Comparison of ENCODE assay signal across 11 cellular contexts in the genomic region with DNA sequence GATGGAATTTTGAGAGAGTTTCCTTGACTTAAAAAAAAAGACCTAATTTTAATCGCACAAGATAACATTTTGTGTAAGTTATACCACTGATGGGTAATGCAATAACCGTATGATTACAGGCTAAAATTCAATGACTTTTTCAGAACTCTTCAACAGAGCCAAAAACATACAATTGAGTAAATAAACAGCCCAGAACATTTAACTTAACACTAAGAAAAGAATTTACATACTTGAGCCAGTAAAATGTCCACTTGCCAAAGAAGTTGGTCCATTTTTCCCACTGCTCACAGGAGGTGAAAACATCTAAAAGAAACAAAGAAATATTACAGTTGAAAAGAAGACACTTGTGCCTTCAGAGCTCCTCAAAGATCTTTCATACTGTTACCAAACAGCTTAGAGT. TPM values are rescaled to one million over a fixed set of nuclear protein-coding genes. Genes with fewer than 3 reads are reported as not detected.
DNase-seq lines count a peak whose midpoint lies in the region; ATAC-seq, FAIRE-seq and TF ChIP-seq lines count a peak whose summit lies in the region.
"Had no signal": no experiment of that assay in that cellular context is flagged by ENCODE, and none has a peak within 500 bp of the region (broad histone marks: within the 10 kb centered on the region; RNA-seq: fewer than 3 reads in every experiment).

No MANE protein-coding gene starts in this region.

- TF ChIP-seq CTCF in astrocyte (IDR thresholded peaks at IDR 0.05; ENCODE audit: insufficient read depth, low read depth, low read length), result no peak

- no peaks in the 10 kb centered on the region for H3K27me3 ChIP-seq in astrocyte (ENCODE audit: insufficient read depth, low read length)
- no peaks in the 10 kb centered on the region for H3K27me3 ChIP-seq in skeletal muscle satellite cell (ENCODE audit: control insufficient read depth, insufficient read depth, low read length)

- no peak overlapping the region for H2AFZ ChIP-seq in astrocyte (ENCODE audit: low read depth, low read length)

- H3K4me1 ChIP-seq in astrocyte (ENCODE audit: insufficient read depth, low read length) (peaks cover 2% of the 10 kb centered on the region), skeletal muscle satellite cell (ENCODE audit: control insufficient read depth, insufficient read depth, low read length) (peaks cover 12% of the 10 kb centered on the region)

- peak overlapping the region; percentile 92 for H3K9ac ChIP-seq in astrocyte (ENCODE audit: low read length)
- H3K9ac ChIP-seq in skeletal muscle satellite cell (ENCODE audit: low read depth, low read length), result peak overlapping the region; percentile 82

- H3K36me3 ChIP-seq in astrocyte (ENCODE audit: insufficient read depth, low read length) (peaks cover 4% of the 10 kb centered on the region), skeletal muscle satellite cell (ENCODE audit: insufficient read depth, low read length) (peaks cover 3% of the 10 kb centered on the region)

- peak overlapping the region; percentile 78 for H3K4me3 ChIP-seq in astrocyte (ENCODE audit: insufficient read depth, low read depth, low read length)
- peak overlapping the region; percentile 75 for H3K4me3 ChIP-seq in skeletal muscle satellite cell (ENCODE audit: low read length)

- peak overlapping the region; percentile 30 for H3K27ac ChIP-seq in astrocyte (ENCODE audit: low read depth, low read length)

- DNase-seq in EH (ENCODE audit: low read depth) (peak; percentile 21), astrocyte (ENCODE audit: low read depth) (no peak)
- DNase-seq: NCI-H446 treated with DMSO at 0.1 percent for 48 hours; stimulated activated CD4-positive, alpha-beta T cell treated with anti-CD3 and anti-CD28 coated beads, Interleukin-15, amount 100 ng/mL, for 24 hours had no signal

- peak overlapping the region; percentile 93 for H3K4me3 Mint-ChIP-seq in astrocyte (ENCODE audit: unreplicated experiment)
- H3K4me3 Mint-ChIP-seq: central memory CD8-positive, alpha-beta T cell had no signal

- H3K79me2 ChIP-seq in astrocyte (ENCODE audit: insufficient read depth, low read length), result peaks cover 86% of the 10 kb centered on the region

- no peak for ATAC-seq in GM18867 (IDR thresholded peaks at IDR 0.05; ENCODE audit: unreplicated experiment)
- ATAC-seq in HG02973 (IDR thresholded peaks at IDR 0.05; ENCODE audit: unreplicated experiment), result no peak
- ATAC-seq in GM21723 (IDR thresholded peaks at IDR 0.05; ENCODE audit: unreplicated experiment), result no peak
- ATAC-seq in GM18498 (IDR thresholded peaks at IDR 0.05; ENCODE audit: unreplicated experiment), result no peak

- H3K9me3 Mint-ChIP-seq in astrocyte (ENCODE audit: unreplicated experiment), result no peaks in the 10 kb centered on the region

- FAIRE-seq in astrocyte (lab: Jason Lieb, UNC) (peak; percentile 71), islet of Langerhans (lab: Jason Lieb, UNC) (peak; percentile 77)

- H4K20me1 ChIP-seq in astrocyte (ENCODE audit: insufficient read depth, low read length), result peaks cover 6% of the 10 kb centered on the region

- H3K27ac Mint-ChIP-seq in astrocyte (ENCODE audit: unreplicated experiment), result no peak overlapping the region

- peaks cover 32% of the 10 kb centered on the region for H3K4me1 Mint-ChIP-seq in astrocyte (ENCODE audit: low read depth, unreplicated experiment)

- H3K36me3 Mint-ChIP-seq in astrocyte (ENCODE audit: low read depth, unreplicated experiment), result no peaks in the 10 kb centered on the region

- no peaks in the 10 kb centered on the region for H3K9me3 ChIP-seq in astrocyte (ENCODE audit: insufficient read depth, low read depth, low read length)
- no peaks in the 10 kb centered on the region for H3K9me3 ChIP-seq in skeletal muscle satellite cell (replicated peaks; ENCODE audit: low read length)

- H3K4me2 ChIP-seq in astrocyte (ENCODE audit: low read length), result peak overlapping the region; percentile 90
- peak overlapping the region; percentile 87 for H3K4me2 ChIP-seq in skeletal muscle satellite cell (ENCODE audit: low read length)

- no peaks in the 10 kb centered on the region for H3K27me3 Mint-ChIP-seq in astrocyte (ENCODE audit: low read depth, unreplicated experiment)

RNA-seq across cellular contexts. Expression of a gene that starts 2.9 kb away (rescaled TPM):
- total RNA-seq in astrocyte, result 105 and 115 TPM in 2 replicates
- 28.4 and 29.1 TPM in 2 replicates for total RNA-seq in skeletal muscle satellite cell (2012; rRNA removed)
